27 cellular contexts compared by ENCODE assay signal in genomic region chr3:42495393-42495792, GRCh38. TPM values are rescaled to one million over a fixed set of nuclear protein-coding genes. Genes with fewer than 3 reads are reported as not detected.
"Had no signal": no experiment of that assay in that cellular context is flagged by ENCODE, and none has a peak within 500 bp of the region (broad histone marks: within the 10 kb centered on the region; RNA-seq: fewer than 3 reads in every experiment).

No MANE protein-coding gene starts in this region.

- H3K9me3 Mint-ChIP-seq: activated CD4-positive, alpha-beta T cell treated with anti-CD3 and anti-CD28 coated beads, Interleukin-2, amount 10 ng/mL, durations not matched to agents 7 days and 5 days; activated naive CD8-positive, alpha-beta T cell treated with anti-CD3 and anti-CD28 coated beads, Interleukin-2, amount 10 ng/mL, durations not matched to agents 7 days and 5 days; activated T-helper 1 cell treated with anti-CD3 and anti-CD28 coated beads, Interleukin-12 subunit alpha, Interleukin-12 subunit beta, Interleukin-2, Interleukin-4 antibody, amounts not matched to agents 30 ng/mL and 10 ng/mL and 1 ng/mL, durations not matched to agents 14 hours and 24 hours and 36 hours; central memory CD8-positive, alpha-beta T cell; naive B cell; neural progenitor cell; T-cell; T-helper 2 cell treated with Interferon-gamma antibody and Interleukin-4, amounts not matched to agents 5 μg/mL and 100 μg/mL, for 36 hours had no signal

- DNase-seq: activated CD4-positive, alpha-beta T cell treated with anti-CD3 and anti-CD28 coated beads, Interleukin-2, amount 10 ng/mL, durations not matched to agents 7 days and 5 days; activated CD4-positive, CD25-positive, alpha-beta regulatory T cell treated with anti-CD3 and anti-CD28 coated beads, Interleukin-2, amount 50 U/mL, for 72 hours; activated naive CD4-positive, alpha-beta T cell; activated naive CD8-positive, alpha-beta T cell treated with anti-CD3 and anti-CD28 coated beads, Interleukin-2, amount 10 ng/mL, durations not matched to agents 7 days and 5 days; amniotic stem cell; glutamatergic neuron; immature natural killer cell; kidney glomerular epithelial cell; mesendoderm; naive B cell; retina; SJCRH30; stimulated activated CD4-positive, alpha-beta T cell treated with anti-CD3 and anti-CD28 coated beads, Interleukin-2, amount 100 ng/mL, for 48 hours; stimulated activated naive CD4-positive, alpha-beta T cell; T-cell; upper lobe of left lung; WERI-Rb-1 had no signal

- H3K9me3 ChIP-seq: breast epithelium, SJCRH30, thoracic aorta, upper lobe of left lung had no signal

- H3K4me1 ChIP-seq: SJCRH30 had no signal

- H2AFZ ChIP-seq: hepatocyte, neural progenitor cell had no signal

- H3K4me3 Mint-ChIP-seq: activated CD4-positive, alpha-beta T cell treated with anti-CD3 and anti-CD28 coated beads, Interleukin-2, amount 10 ng/mL, durations not matched to agents 7 days and 5 days; activated naive CD8-positive, alpha-beta T cell treated with anti-CD3 and anti-CD28 coated beads, Interleukin-2, amount 10 ng/mL, durations not matched to agents 7 days and 5 days; activated T-helper 1 cell treated with anti-CD3 and anti-CD28 coated beads, Interleukin-12 subunit alpha, Interleukin-12 subunit beta, Interleukin-2, Interleukin-4 antibody, amounts not matched to agents 30 ng/mL and 10 ng/mL and 1 ng/mL, durations not matched to agents 14 hours and 24 hours and 36 hours; central memory CD8-positive, alpha-beta T cell; immature natural killer cell; neural progenitor cell; T-cell; T-helper 2 cell treated with Interferon-gamma antibody and Interleukin-4, amounts not matched to agents 5 μg/mL and 100 μg/mL, for 36 hours had no signal

- H3K27ac Mint-ChIP-seq: activated CD4-positive, alpha-beta T cell treated with anti-CD3 and anti-CD28 coated beads, Interleukin-2, amount 10 ng/mL, durations not matched to agents 7 days and 5 days; activated naive CD8-positive, alpha-beta T cell treated with anti-CD3 and anti-CD28 coated beads, Interleukin-2, amount 10 ng/mL, durations not matched to agents 7 days and 5 days; activated T-helper 1 cell treated with anti-CD3 and anti-CD28 coated beads, Interleukin-12 subunit alpha, Interleukin-12 subunit beta, Interleukin-2, Interleukin-4 antibody, amounts not matched to agents 30 ng/mL and 10 ng/mL and 1 ng/mL, durations not matched to agents 14 hours and 24 hours and 36 hours; immature natural killer cell; neural progenitor cell; progenitor cell of endocrine pancreas; T-cell; T-helper 2 cell treated with Interferon-gamma antibody and Interleukin-4, amounts not matched to agents 5 μg/mL and 100 μg/mL, for 36 hours had no signal

- H3K27ac ChIP-seq: breast epithelium, coronary artery, hepatocyte, neural progenitor cell, SJCRH30, thoracic aorta, upper lobe of left lung, WERI-Rb-1 had no signal

- H3K9ac ChIP-seq: neural progenitor cell had no signal

- H3K4me3 ChIP-seq: breast epithelium, coronary artery, hepatocyte, neural progenitor cell, SJCRH30, thoracic aorta, upper lobe of left lung had no signal

- ATAC-seq: T-cell had no signal

- H3K36me3 ChIP-seq: breast epithelium, neural progenitor cell, SJCRH30, thoracic aorta, upper lobe of left lung, WERI-Rb-1 had no signal

- H3K4me2 ChIP-seq: hepatocyte, neural progenitor cell had no signal

- H3K36me3 Mint-ChIP-seq: activated naive CD8-positive, alpha-beta T cell treated with anti-CD3 and anti-CD28 coated beads, Interleukin-2, amount 10 ng/mL, durations not matched to agents 7 days and 5 days; immature natural killer cell; naive B cell; neural progenitor cell; T-cell had no signal

- H3K27me3 ChIP-seq: breast epithelium, SJCRH30, upper lobe of left lung had no signal

- H3K79me2 ChIP-seq: hepatocyte had no signal

RNA-seq across cellular contexts. Expression of gene VIPR1, which starts 7.0 kb away (rescaled TPM):
- total RNA-seq: osteoblast, SJCRH30 had no signal
